In the genomic region with DNA sequence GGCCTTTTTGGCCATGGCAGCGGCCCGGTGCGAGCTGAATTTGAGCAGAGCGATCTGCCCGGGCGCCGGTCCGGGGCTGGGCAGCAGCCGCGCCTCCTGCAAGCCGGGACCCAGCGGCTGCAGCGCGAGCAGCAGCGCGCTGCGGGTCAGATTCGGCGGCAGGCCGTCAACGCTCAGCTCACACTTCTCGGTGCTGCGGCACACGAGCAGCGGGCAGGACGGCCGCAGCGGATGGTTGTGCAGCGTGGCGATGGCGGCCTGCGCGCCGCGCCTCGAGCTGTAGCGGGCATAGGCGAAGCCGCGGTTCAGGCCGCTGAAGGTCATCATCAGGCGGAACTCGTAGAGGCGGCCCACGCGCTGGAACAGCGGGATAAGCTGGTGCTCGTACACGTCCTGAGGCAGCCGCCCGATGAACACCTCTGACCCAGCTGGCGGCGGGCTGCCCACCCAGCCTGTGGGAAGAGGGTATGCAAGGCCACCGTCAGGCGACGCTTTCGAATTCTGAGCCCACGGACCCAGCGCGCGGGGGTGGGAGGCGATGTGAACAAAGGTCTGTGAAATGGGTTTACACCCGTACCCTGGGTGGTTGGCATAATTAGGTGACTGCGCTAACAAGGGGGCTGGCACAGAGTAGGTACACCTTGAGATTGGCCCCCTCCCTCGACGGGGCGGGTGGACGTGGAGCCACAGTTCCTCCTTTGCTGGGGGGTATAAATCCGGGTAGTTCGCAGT, we compare ENCODE assay signal across 11 cellular contexts. TPM values are rescaled to one million over a fixed set of nuclear protein-coding genes. Genes with fewer than 3 reads are reported as not detected.
DNase-seq lines count a peak whose midpoint lies in the region; ATAC-seq and TF ChIP-seq lines count a peak whose summit lies in the region.
"Had no signal": no experiment of that assay in that cellular context is flagged by ENCODE, and none has a peak within 500 bp of the region (broad histone marks: within the 10 kb centered on the region; RNA-seq: fewer than 3 reads in every experiment).

No MANE protein-coding gene starts in this region.

- H3K9me3 ChIP-seq in hepatocyte (ENCODE audit: low read depth) (no peaks in the 10 kb centered on the region), stomach (no peaks in the 10 kb centered on the region)
- H3K9me3 ChIP-seq in CD4-positive, alpha-beta T cell (ENCODE audit: control insufficient read depth, low read length): no peaks in the 10 kb centered on the region
- H3K9me3 ChIP-seq: Peyer's patch had no signal

- no peak overlapping the region for H3K27ac Mint-ChIP-seq in activated CD4-positive, alpha-beta memory T cell treated with anti-CD3 and anti-CD28 coated beads for 36 hours
- no peak overlapping the region for H3K27ac Mint-ChIP-seq in activated CD4-positive, alpha-beta memory T cell treated with anti-CD3 and anti-CD28 coated beads, Interleukin-2, amount 10 ng/mL, durations not matched to agents 7 days and 5 days
- H3K27ac Mint-ChIP-seq in activated naive CD8-positive, alpha-beta T cell treated with anti-CD3 and anti-CD28 coated beads for 36 hours: no peak overlapping the region
- no peak overlapping the region for H3K27ac Mint-ChIP-seq in CD4-positive, alpha-beta T cell

- CTCF ChIA-PET in activated CD4-positive, alpha-beta memory T cell treated with anti-CD3 and anti-CD28 coated beads for 36 hours (lab: Charles Lee): no interaction called here
- CTCF ChIA-PET in activated CD4-positive, alpha-beta memory T cell treated with anti-CD3 and anti-CD28 coated beads, Interleukin-2, amount 10 ng/mL, durations not matched to agents 7 days and 5 days (lab: Charles Lee): interaction anchor here (0.6 kb wide), 1 partner anchor 512 kb away, joined by 4 read pairs; no protein-coding TSS in a partner anchor
- CTCF ChIA-PET in CD4-positive, alpha-beta T cell (lab: Charles Lee): no interaction called here

- H3K36me3 ChIP-seq in hepatocyte (replicated peaks; ENCODE audit: insufficient read depth, low read depth) (no peaks in the 10 kb centered on the region), stomach (peaks cover 44 to 100% (median 97%) of the 10 kb centered on the region in 4 donors)

- H3K79me2 ChIP-seq in hepatocyte: peaks cover 2% of the 10 kb centered on the region

- WGBS in hepatocyte (ENCODE audit: low lambda C conversion rate, missing lambda C conversion rate): 98% methylated on average over 70 of the region's 70 CpGs
- WGBS in stomach, 5 donors: 49 to 58% (median 51%) methylated on average over 32 to 70 of the region's 70 CpGs

- H4K20me1 ChIP-seq in hepatocyte (ENCODE audit: insufficient read depth, poor library complexity, severe bottlenecking): no peaks in the 10 kb centered on the region

- H3K9me2 ChIP-seq in hepatocyte (replicated peaks; ENCODE audit: insufficient read depth): no peaks in the 10 kb centered on the region

- no peak for TF ChIP-seq POLR2A in stomach (IDR thresholded peaks at IDR 0.05)

- no peaks in the 10 kb centered on the region for H3K4me1 ChIP-seq in hepatocyte (ENCODE audit: insufficient read depth)
- H3K4me1 ChIP-seq in stomach: peaks cover 0 to 23% (median 5%) of the 10 kb centered on the region in 4 donors
- H3K4me1 ChIP-seq: Peyer's patch had no signal

- ATAC-seq in HG03457 (IDR thresholded peaks at IDR 0.05; ENCODE audit: unreplicated experiment): no peak
- ATAC-seq in CD4-positive, alpha-beta T cell (ENCODE audit: poor library complexity): no peak

- no peaks in the 10 kb centered on the region for H3K27me3 Mint-ChIP-seq in activated CD4-positive, alpha-beta memory T cell treated with anti-CD3 and anti-CD28 coated beads for 36 hours
- H3K27me3 Mint-ChIP-seq in activated CD4-positive, alpha-beta memory T cell treated with anti-CD3 and anti-CD28 coated beads, Interleukin-2, amount 10 ng/mL, durations not matched to agents 7 days and 5 days: no peaks in the 10 kb centered on the region
- H3K27me3 Mint-ChIP-seq in activated naive CD8-positive, alpha-beta T cell treated with anti-CD3 and anti-CD28 coated beads for 36 hours: no peaks in the 10 kb centered on the region
- H3K27me3 Mint-ChIP-seq in CD4-positive, alpha-beta T cell: no peaks in the 10 kb centered on the region

- POLR2A ChIA-PET in activated CD4-positive, alpha-beta memory T cell treated with anti-CD3 and anti-CD28 coated beads for 36 hours (lab: Charles Lee): interaction anchor here (1.6 kb wide), 1 partner anchor 18 kb away, joined by 4 read pairs; no protein-coding TSS in a partner anchor
- POLR2A ChIA-PET in activated CD4-positive, alpha-beta memory T cell treated with anti-CD3 and anti-CD28 coated beads, Interleukin-2, amount 10 ng/mL, durations not matched to agents 7 days and 5 days (lab: Charles Lee): interaction anchor here (0.7 to 1.8 kb wide), 5 partner anchors 8 to 180 kb away, joined by 3 to 6 read pairs (median 3); a partner anchor contains a TSS
- POLR2A ChIA-PET in CD4-positive, alpha-beta T cell (lab: Charles Lee): interaction anchor here (1.4 to 1.8 kb wide), 2 partner anchors 10 to 25 kb away, joined by 3 to 6 read pairs; a partner anchor contains a TSS

- TF ChIP-seq EP300 in stomach (IDR thresholded peaks at IDR 0.05): no peak

- peak; percentile 45 for DNase-seq in activated CD4-positive, alpha-beta memory T cell treated with anti-CD3 and anti-CD28 coated beads for 36 hours
- no peak for DNase-seq in activated CD4-positive, alpha-beta memory T cell treated with anti-CD3 and anti-CD28 coated beads, Interleukin-2, amount 10 ng/mL, durations not matched to agents 7 days and 5 days
- peak; percentile 22 for DNase-seq in activated naive CD8-positive, alpha-beta T cell treated with anti-CD3 and anti-CD28 coated beads for 36 hours
- DNase-seq in hepatocyte (ENCODE audit: low spot score) (peak; percentile 40), stomach (no peak), NCI-H82 (lab: John Stamatoyannopoulos, UW) (no peak)
- no peak for DNase-seq in CD4-positive, alpha-beta T cell
- DNase-seq: KBM-7 had no signal

- no peak overlapping the region for H3K4me3 Mint-ChIP-seq in activated CD4-positive, alpha-beta memory T cell treated with anti-CD3 and anti-CD28 coated beads for 36 hours
- no peak overlapping the region for H3K4me3 Mint-ChIP-seq in activated CD4-positive, alpha-beta memory T cell treated with anti-CD3 and anti-CD28 coated beads, Interleukin-2, amount 10 ng/mL, durations not matched to agents 7 days and 5 days
- no peak overlapping the region for H3K4me3 Mint-ChIP-seq in activated naive CD8-positive, alpha-beta T cell treated with anti-CD3 and anti-CD28 coated beads for 36 hours
- no peak overlapping the region for H3K4me3 Mint-ChIP-seq in CD4-positive, alpha-beta T cell

- no peak overlapping the region for H3K4me2 ChIP-seq in hepatocyte

- H3K27ac ChIP-seq in hepatocyte (no peak overlapping the region), stomach (peak overlapping the region in 1 of 5 donors; percentile 13)
- no peak overlapping the region for H3K27ac ChIP-seq in CD4-positive, alpha-beta T cell (ENCODE audit: low read depth, low read length)
- H3K27ac ChIP-seq: dorsolateral prefrontal cortex, Peyer's patch had no signal

- intact Hi-C loops in activated CD4-positive, alpha-beta memory T cell treated with anti-CD3 and anti-CD28 coated beads for 36 hours (cut with micrococcal nuclease): no loop called here
- intact Hi-C loops in stomach (cut with DNase I; ENCODE audit: low total_unique reads): no loop called here
- intact Hi-C loops in CD4-positive, alpha-beta T cell (cut with DNase I, micrococcal nuclease): no loop called here

- H3K27me3 ChIP-seq in hepatocyte (no peaks in the 10 kb centered on the region), stomach (no peaks in the 10 kb centered on the region)
- no peaks in the 10 kb centered on the region for H3K27me3 ChIP-seq in CD4-positive, alpha-beta T cell (ENCODE audit: control insufficient read depth, insufficient read depth, low read length)
- H3K27me3 ChIP-seq: dorsolateral prefrontal cortex, Peyer's patch had no signal

- no peaks in the 10 kb centered on the region for H3K9me3 Mint-ChIP-seq in activated CD4-positive, alpha-beta memory T cell treated with anti-CD3 and anti-CD28 coated beads for 36 hours
- no peaks in the 10 kb centered on the region for H3K9me3 Mint-ChIP-seq in activated CD4-positive, alpha-beta memory T cell treated with anti-CD3 and anti-CD28 coated beads, Interleukin-2, amount 10 ng/mL, durations not matched to agents 7 days and 5 days
- H3K9me3 Mint-ChIP-seq in activated naive CD8-positive, alpha-beta T cell treated with anti-CD3 and anti-CD28 coated beads for 36 hours: no peaks in the 10 kb centered on the region
- no peaks in the 10 kb centered on the region for H3K9me3 Mint-ChIP-seq in CD4-positive, alpha-beta T cell

- TF ChIP-seq CTCF in hepatocyte (IDR thresholded peaks at IDR 0.05; ENCODE audit: poor library complexity): no peak
- no peak for TF ChIP-seq CTCF in stomach (IDR thresholded peaks at IDR 0.05)
- TF ChIP-seq CTCF in CD4-positive, alpha-beta T cell (IDR thresholded peaks at IDR 0.05): no peak

- H2AFZ ChIP-seq in hepatocyte: no peak overlapping the region

- H3K36me3 Mint-ChIP-seq in activated CD4-positive, alpha-beta memory T cell treated with anti-CD3 and anti-CD28 coated beads for 36 hours: peaks cover 62% of the 10 kb centered on the region
- H3K36me3 Mint-ChIP-seq in activated CD4-positive, alpha-beta memory T cell treated with anti-CD3 and anti-CD28 coated beads, Interleukin-2, amount 10 ng/mL, durations not matched to agents 7 days and 5 days (ENCODE audit: low read depth): peaks cover 70% of the 10 kb centered on the region
- H3K36me3 Mint-ChIP-seq in activated naive CD8-positive, alpha-beta T cell treated with anti-CD3 and anti-CD28 coated beads for 36 hours: peaks cover 29% of the 10 kb centered on the region
- H3K36me3 Mint-ChIP-seq in CD4-positive, alpha-beta T cell (ENCODE audit: low read depth): peaks cover 83% of the 10 kb centered on the region

- H3K4me3 ChIP-seq in hepatocyte: no peak overlapping the region
- peak overlapping the region in 3 of 4 donors; percentile 19 to 25 (median 20) for H3K4me3 ChIP-seq in stomach
- H3K4me3 ChIP-seq: Peyer's patch had no signal

- H3K4me1 Mint-ChIP-seq in activated CD4-positive, alpha-beta memory T cell treated with anti-CD3 and anti-CD28 coated beads for 36 hours (ENCODE audit: low read depth): peaks cover 6% of the 10 kb centered on the region
- peaks cover 6% of the 10 kb centered on the region for H3K4me1 Mint-ChIP-seq in activated CD4-positive, alpha-beta memory T cell treated with anti-CD3 and anti-CD28 coated beads, Interleukin-2, amount 10 ng/mL, durations not matched to agents 7 days and 5 days
- H3K4me1 Mint-ChIP-seq in activated naive CD8-positive, alpha-beta T cell treated with anti-CD3 and anti-CD28 coated beads for 36 hours: no peaks in the 10 kb centered on the region
- H3K4me1 Mint-ChIP-seq in CD4-positive, alpha-beta T cell (ENCODE audit: low read depth): peaks cover 6% of the 10 kb centered on the region

RNA-seq across cellular contexts. Expression of a gene that starts 0.8 kb away (rescaled TPM):
- 1 to 10 TPM; 2.3 to 2.5 TPM for total RNA-seq in activated CD4-positive, alpha-beta memory T cell treated with anti-CD3 and anti-CD28 coated beads for 36 hours
- 1 to 10 TPM; 2.2 to 2.5 TPM for total RNA-seq in activated CD4-positive, alpha-beta memory T cell treated with anti-CD3 and anti-CD28 coated beads, Interleukin-2, amount 10 ng/mL, durations not matched to agents 7 days and 5 days
- 1 to 10 TPM; 2.7 to 3.7 TPM for total RNA-seq in activated naive CD8-positive, alpha-beta T cell treated with anti-CD3 and anti-CD28 coated beads for 36 hours
- total RNA-seq in hepatocyte (0.36 and 1.3 TPM in 2 replicates), stomach (1 to 10 TPM in 2 of 5 donors, not detected in 3; 1.4 to 6.4 TPM)
- polyA plus RNA-seq in hepatocyte (0.52 and 0.85 TPM in 2 replicates), stomach (1 to 10 TPM in 1 of 3 donors, under 1 TPM in 1, not detected in 1; 0.50 to 1.5 TPM)
- 1 to 10 TPM; 1.9 to 2.1 TPM for total RNA-seq in CD4-positive, alpha-beta T cell

RNA-seq across cellular contexts. Expression of a gene that starts 7.9 kb away (rescaled TPM):
- total RNA-seq in activated CD4-positive, alpha-beta memory T cell treated with anti-CD3 and anti-CD28 coated beads for 36 hours: 10 to 100 TPM; 30.4 to 32.1 TPM
- total RNA-seq in activated CD4-positive, alpha-beta memory T cell treated with anti-CD3 and anti-CD28 coated beads, Interleukin-2, amount 10 ng/mL, durations not matched to agents 7 days and 5 days: 10 to 100 TPM; 35.0 to 35.2 TPM
- 10 to 100 TPM; 37.5 to 38.9 TPM for total RNA-seq in activated naive CD8-positive, alpha-beta T cell treated with anti-CD3 and anti-CD28 coated beads for 36 hours
- total RNA-seq in hepatocyte (21.2 and 21.4 TPM in 2 replicates), stomach (10 to 100 TPM; 20.7 to 51.0 (median 31.0) TPM)
- polyA plus RNA-seq in hepatocyte (23.0 and 25.6 TPM in 2 replicates), stomach (10 to 100 TPM; 13.8 to 19.6 (median 17.8) TPM)
- 10 to 100 TPM; 40.1 to 42.9 TPM for total RNA-seq in CD4-positive, alpha-beta T cell

RNA-seq across cellular contexts. Expression of a gene that starts 18.5 kb away (rescaled TPM):
- 10 to 100 TPM; 91.1 to 91.7 TPM for total RNA-seq in activated CD4-positive, alpha-beta memory T cell treated with anti-CD3 and anti-CD28 coated beads for 36 hours
- total RNA-seq in activated CD4-positive, alpha-beta memory T cell treated with anti-CD3 and anti-CD28 coated beads, Interleukin-2, amount 10 ng/mL, durations not matched to agents 7 days and 5 days: 10 to 100 TPM; 66.0 to 70.2 TPM
- total RNA-seq in activated naive CD8-positive, alpha-beta T cell treated with anti-CD3 and anti-CD28 coated beads for 36 hours: 100 to 1,000 TPM in 1 of 2 experiments, 10 to 100 TPM in 1; 95.2 to 104 TPM
- 40.0 and 41.1 TPM in 2 replicates for total RNA-seq in hepatocyte
- polyA plus RNA-seq in hepatocyte: 56.6 and 58.8 TPM in 2 replicates
- total RNA-seq in stomach: 100 to 1,000 TPM in 1 of 5 donors, 10 to 100 TPM in 4; 22.9 to 117 (median 50.3) TPM
- polyA plus RNA-seq in stomach: 10 to 100 TPM; 46.1 to 53.4 (median 51.3) TPM
- 10 to 100 TPM; 53.5 to 54.1 TPM for total RNA-seq in CD4-positive, alpha-beta T cell

RNA-seq across cellular contexts. Expression of a gene that starts 18.6 kb away (rescaled TPM):
- 10 to 100 TPM; 26.9 to 28.9 TPM for total RNA-seq in activated CD4-positive, alpha-beta memory T cell treated with anti-CD3 and anti-CD28 coated beads for 36 hours
- total RNA-seq in activated CD4-positive, alpha-beta memory T cell treated with anti-CD3 and anti-CD28 coated beads, Interleukin-2, amount 10 ng/mL, durations not matched to agents 7 days and 5 days: 10 to 100 TPM; 30.6 to 34.7 TPM
- 10 to 100 TPM; 23.6 to 24.0 TPM for total RNA-seq in activated naive CD8-positive, alpha-beta T cell treated with anti-CD3 and anti-CD28 coated beads for 36 hours
- total RNA-seq in hepatocyte (22.8 and 26.9 TPM in 2 replicates), stomach (100 to 1,000 TPM in 1 of 5 donors, 10 to 100 TPM in 4; 37.5 to 155 (median 58.5) TPM)
- polyA plus RNA-seq in hepatocyte (28.6 and 32.3 TPM in 2 replicates), stomach (10 to 100 TPM; 13.1 to 17.9 (median 17.4) TPM)
- 10 to 100 TPM; 38.1 to 38.3 TPM for total RNA-seq in CD4-positive, alpha-beta T cell

RNA-seq across cellular contexts. Expression of a gene that starts 25.0 kb away (rescaled TPM):
- total RNA-seq in activated CD4-positive, alpha-beta memory T cell treated with anti-CD3 and anti-CD28 coated beads for 36 hours: 100 to 1,000 TPM; 103 to 104 TPM
- 100 to 1,000 TPM; 123 to 126 TPM for total RNA-seq in activated CD4-positive, alpha-beta memory T cell treated with anti-CD3 and anti-CD28 coated beads, Interleukin-2, amount 10 ng/mL, durations not matched to agents 7 days and 5 days
- total RNA-seq in activated naive CD8-positive, alpha-beta T cell treated with anti-CD3 and anti-CD28 coated beads for 36 hours: 10 to 100 TPM; 94.3 to 95.3 TPM
- total RNA-seq in hepatocyte: 68.7 and 72.2 TPM in 2 replicates
- 75.0 and 83.2 TPM in 2 replicates for polyA plus RNA-seq in hepatocyte
- 100 to 1,000 TPM in 1 of 5 donors, 10 to 100 TPM in 4; 69.4 to 155 (median 73.3) TPM for total RNA-seq in stomach
- 10 to 100 TPM; 53.1 to 68.7 (median 61.4) TPM for polyA plus RNA-seq in stomach
- total RNA-seq in CD4-positive, alpha-beta T cell: 100 to 1,000 TPM; 194 to 207 TPM

Comparison
In these comparisons a context has a peak if more than half of its experiments do, and no peak if none do; other contexts are left out.
1. DNase-seq: peak in activated CD4-positive, alpha-beta memory T cell treated with anti-CD3 and anti-CD28 coated beads for 36 hours (single experiment), activated naive CD8-positive, alpha-beta T cell treated with anti-CD3 and anti-CD28 coated beads for 36 hours (single experiment) and hepatocyte (single experiment); none in activated CD4-positive, alpha-beta memory T cell treated with anti-CD3 and anti-CD28 coated beads, Interleukin-2, amount 10 ng/mL, durations not matched to agents 7 days and 5 days (single experiment), stomach (single experiment), CD4-positive, alpha-beta T cell (0 of 10) and NCI-H82 (single experiment).